18 cellular contexts compared by ENCODE assay signal in genomic region chr3:150783334-150783733, GRCh38. TPM values are rescaled to one million over a fixed set of nuclear protein-coding genes. Genes with fewer than 3 reads are reported as not detected.
DNase-seq lines count a peak whose midpoint lies in the region; ATAC-seq and TF ChIP-seq lines count a peak whose summit lies in the region.
"Had no signal": no experiment of that assay in that cellular context is flagged by ENCODE, and none has a peak within 500 bp of the region (broad histone marks: within the 10 kb centered on the region; RNA-seq: fewer than 3 reads in every experiment).

No MANE protein-coding gene starts in this region.

- H3K4me3 ChIP-seq in fibroblast of the aortic adventitia (ENCODE audit: low read depth, low read length) (no peak overlapping the region), foreskin fibroblast (ENCODE audit: low read depth in 1 of 2, low read length in 2 of 2) (no peak overlapping the region)
- H3K4me3 ChIP-seq: BLaER1, MG63 had no signal

- H3K4me3 Mint-ChIP-seq in activated CD4-positive, alpha-beta T cell treated with anti-CD3 and anti-CD28 coated beads, Interleukin-2, amount 10 ng/mL, durations not matched to agents 24 days and 14 days, result no peak overlapping the region
- H3K4me3 Mint-ChIP-seq in activated naive CD8-positive, alpha-beta T cell treated with anti-CD3 and anti-CD28 coated beads, Interleukin-2, amount 50 U/mL, for 24 hours, result no peak overlapping the region
- H3K4me3 Mint-ChIP-seq: CD8-positive, alpha-beta memory T cell had no signal

- TF ChIP-seq CTCF in fibroblast of the aortic adventitia (IDR thresholded peaks at IDR 0.05; ENCODE audit: insufficient read depth, low read length), result no peak
- TF ChIP-seq CTCF in foreskin fibroblast (IDR thresholded peaks at IDR 0.05; ENCODE audit: low read depth, low read length), result no peak

- H3K27ac Mint-ChIP-seq in activated CD4-positive, alpha-beta T cell treated with anti-CD3 and anti-CD28 coated beads, Interleukin-2, amount 10 ng/mL, durations not matched to agents 24 days and 14 days, result peak overlapping the region; percentile 82
- H3K27ac Mint-ChIP-seq in activated naive CD8-positive, alpha-beta T cell treated with anti-CD3 and anti-CD28 coated beads, Interleukin-2, amount 50 U/mL, for 24 hours, result peak overlapping the region; percentile 95

- ATAC-seq in activated naive CD8-positive, alpha-beta T cell treated with anti-CD3 and anti-CD28 coated beads, Interleukin-2, amount 50 U/mL, for 24 hours, result no peak

- peaks cover 10% of the 10 kb centered on the region for H3K9me3 Mint-ChIP-seq in activated CD4-positive, alpha-beta T cell treated with anti-CD3 and anti-CD28 coated beads, Interleukin-2, amount 10 ng/mL, durations not matched to agents 24 days and 14 days
- H3K9me3 Mint-ChIP-seq in activated naive CD8-positive, alpha-beta T cell treated with anti-CD3 and anti-CD28 coated beads, Interleukin-2, amount 50 U/mL, for 24 hours, result no peaks in the 10 kb centered on the region
- H3K9me3 Mint-ChIP-seq: CD8-positive, alpha-beta memory T cell had no signal

- peaks cover 2% of the 10 kb centered on the region for H3K36me3 Mint-ChIP-seq in activated CD4-positive, alpha-beta T cell treated with anti-CD3 and anti-CD28 coated beads, Interleukin-2, amount 10 ng/mL, durations not matched to agents 24 days and 14 days (ENCODE audit: low read depth)
- H3K36me3 Mint-ChIP-seq in activated naive CD8-positive, alpha-beta T cell treated with anti-CD3 and anti-CD28 coated beads, Interleukin-2, amount 50 U/mL, for 24 hours (ENCODE audit: low read depth), result no peaks in the 10 kb centered on the region
- H3K36me3 Mint-ChIP-seq: CD8-positive, alpha-beta memory T cell had no signal

- intact Hi-C loops in activated CD4-positive, alpha-beta T cell treated with anti-CD3 and anti-CD28 coated beads, Interleukin-2, amount 10 ng/mL, durations not matched to agents 24 days and 14 days (cut with micrococcal nuclease), result loop anchor here (5.0 kb wide), 2 partner anchors 419 to 524 kb away; partner anchors contain the start of gene GPR171

- H3K4me1 Mint-ChIP-seq in activated CD4-positive, alpha-beta T cell treated with anti-CD3 and anti-CD28 coated beads, Interleukin-2, amount 10 ng/mL, durations not matched to agents 24 days and 14 days, result peaks cover 46% of the 10 kb centered on the region
- H3K4me1 Mint-ChIP-seq in activated naive CD8-positive, alpha-beta T cell treated with anti-CD3 and anti-CD28 coated beads, Interleukin-2, amount 50 U/mL, for 24 hours, result peaks cover 54% of the 10 kb centered on the region

- no peak for DNase-seq in activated CD4-positive, alpha-beta T cell treated with anti-CD3 and anti-CD28 coated beads, Interleukin-2, amount 10 ng/mL, durations not matched to agents 24 days and 14 days
- no peak for DNase-seq in activated CD4-positive, alpha-beta T cell treated with anti-CD3 and anti-CD28 coated beads for 4 hours
- peak; percentile 28 for DNase-seq in AG20443 (ENCODE audit: low spot score)
- no peak for DNase-seq in activated naive CD8-positive, alpha-beta T cell treated with anti-CD3 and anti-CD28 coated beads, Interleukin-2, amount 50 U/mL, for 24 hours
- DNase-seq in fibroblast of the aortic adventitia (ENCODE audit: low read depth), result peak; percentile 51
- no peak for DNase-seq in foreskin fibroblast
- no peak for DNase-seq in DMS114 treated with DMSO at 0.1 percent for 48 hours (lab: John Stamatoyannopoulos, UW; ENCODE audit: unreplicated experiment)
- no peak for DNase-seq in amygdala (lab: John Stamatoyannopoulos, UW)
- DNase-seq: 8988T; CD8-positive, alpha-beta memory T cell; DND-41; GDM1; Karpas-422; MG63; NCI-H1092; NCI-H2081 treated with DMSO at 0.1 percent for 48 hours; NCI-H524 had no signal

- peaks cover 2% of the 10 kb centered on the region for H3K27me3 Mint-ChIP-seq in activated CD4-positive, alpha-beta T cell treated with anti-CD3 and anti-CD28 coated beads, Interleukin-2, amount 10 ng/mL, durations not matched to agents 24 days and 14 days
- H3K27me3 Mint-ChIP-seq in activated naive CD8-positive, alpha-beta T cell treated with anti-CD3 and anti-CD28 coated beads, Interleukin-2, amount 50 U/mL, for 24 hours, result peaks cover 6% of the 10 kb centered on the region

RNA-seq across cellular contexts. Expression of gene SIAH2, which starts 20.4 kb away (rescaled TPM):
- total RNA-seq in activated CD4-positive, alpha-beta T cell treated with anti-CD3 and anti-CD28 coated beads, Interleukin-2, amount 10 ng/mL, durations not matched to agents 24 days and 14 days, result 130 and 133 TPM in 2 replicates
- 16.9 and 22.5 TPM in 2 replicates for total RNA-seq in fibroblast of the aortic adventitia (ENCODE audit: low replicate concordance)

Comparison
In these comparisons a context has a peak if more than half of its experiments do, and no peak if none do; other contexts are left out.
1. DNase-seq: peak in AG20443 (single experiment) and fibroblast of the aortic adventitia (single experiment); none in activated CD4-positive, alpha-beta T cell treated with anti-CD3 and anti-CD28 coated beads, Interleukin-2, amount 10 ng/mL, durations not matched to agents 24 days and 14 days (single experiment), activated CD4-positive, alpha-beta T cell treated with anti-CD3 and anti-CD28 coated beads for 4 hours (0 of 2), activated naive CD8-positive, alpha-beta T cell treated with anti-CD3 and anti-CD28 coated beads, Interleukin-2, amount 50 U/mL, for 24 hours (single experiment), foreskin fibroblast (0 of 2), DMS114 treated with DMSO at 0.1 percent for 48 hours (single experiment) and amygdala (0 of 56).